In genomic region chr3:10116928-10117327, GRCh38 we compare ENCODE assay signal across 12 cellular contexts. TPM values are rescaled to one million over a fixed set of nuclear protein-coding genes. Genes with fewer than 3 reads are reported as not detected.
DNase-seq lines count a peak whose midpoint lies in the region; ATAC-seq and TF ChIP-seq lines count a peak whose summit lies in the region.
"Had no signal": no experiment of that assay in that cellular context is flagged by ENCODE, and none has a peak within 500 bp of the region (broad histone marks: within the 10 kb centered on the region; RNA-seq: fewer than 3 reads in every experiment).

No MANE protein-coding gene starts in this region.

- H3K9ac ChIP-seq in OCI-LY3 (ENCODE audit: low read length) = no peak overlapping the region
- peak overlapping the region; percentile 87 for H3K9ac ChIP-seq in skeletal muscle satellite cell (ENCODE audit: low read depth, low read length)

- CTCF ChIA-PET in activated CD4-positive, alpha-beta T cell treated with anti-CD3 and anti-CD28 coated beads for 36 hours (lab: Charles Lee) = interaction anchor here (0.6 to 1.9 kb wide), 5 partner anchors 13 to 147 kb away, joined by 3 to 7 read pairs (median 4); no protein-coding TSS in a partner anchor

- peak overlapping the region; percentile 98 for H3K4me2 ChIP-seq in OCI-LY3 (ENCODE audit: low read length)
- H3K4me2 ChIP-seq in skeletal muscle satellite cell (ENCODE audit: low read length) = peak overlapping the region; percentile 90

- H2AFZ ChIP-seq in OCI-LY3 (ENCODE audit: low read depth, low read length) = no peak overlapping the region

- peaks cover 43% of the 10 kb centered on the region for H3K4me1 Mint-ChIP-seq in activated CD4-positive, alpha-beta T cell treated with anti-CD3 and anti-CD28 coated beads for 36 hours
- H3K4me1 Mint-ChIP-seq in endothelial cell (ENCODE audit: unreplicated experiment) = peaks cover 12% of the 10 kb centered on the region

- no peak for ATAC-seq in activated CD4-positive, alpha-beta T cell treated with anti-CD3 and anti-CD28 coated beads for 36 hours
- no peak for ATAC-seq in HG02981 (IDR thresholded peaks at IDR 0.05; ENCODE audit: unreplicated experiment)
- no peak for ATAC-seq in HG03354 (IDR thresholded peaks at IDR 0.05; ENCODE audit: poor library complexity, severe bottlenecking, unreplicated experiment)
- ATAC-seq: left cardiac atrium had no signal

- H3K4me3 Mint-ChIP-seq in activated CD4-positive, alpha-beta T cell treated with anti-CD3 and anti-CD28 coated beads for 36 hours = peak overlapping the region; percentile 96
- H3K4me3 Mint-ChIP-seq in endothelial cell (ENCODE audit: unreplicated experiment) = no peak overlapping the region

- H3K4me1 ChIP-seq in OCI-LY3 (ENCODE audit: low read length) (peaks cover 6% of the 10 kb centered on the region), skeletal muscle satellite cell (ENCODE audit: control insufficient read depth, insufficient read depth, low read length) (peaks cover 8% of the 10 kb centered on the region)

- H3K27ac ChIP-seq in OCI-LY3 (ENCODE audit: low read length) = no peak overlapping the region

- H3K4me3 ChIP-seq in OCI-LY3 (ENCODE audit: low read length) (peak overlapping the region; percentile 98; the same call in 1 of the 2 replicates), skeletal muscle satellite cell (ENCODE audit: low read length) (peak overlapping the region; percentile 93)

- no peaks in the 10 kb centered on the region for H3K27me3 Mint-ChIP-seq in activated CD4-positive, alpha-beta T cell treated with anti-CD3 and anti-CD28 coated beads for 36 hours
- peaks cover 9% of the 10 kb centered on the region for H3K27me3 Mint-ChIP-seq in endothelial cell (ENCODE audit: unreplicated experiment)

- no peaks in the 10 kb centered on the region for H3K9me3 Mint-ChIP-seq in activated CD4-positive, alpha-beta T cell treated with anti-CD3 and anti-CD28 coated beads for 36 hours (ENCODE audit: low read depth)
- no peaks in the 10 kb centered on the region for H3K9me3 Mint-ChIP-seq in endothelial cell (ENCODE audit: unreplicated experiment)

- H3K36me3 ChIP-seq in OCI-LY3 (replicated peaks; ENCODE audit: low read depth, low read length) (peaks cover 14% of the 10 kb centered on the region), skeletal muscle satellite cell (ENCODE audit: insufficient read depth, low read length) (peaks cover 8% of the 10 kb centered on the region)

- POLR2A ChIA-PET in activated CD4-positive, alpha-beta T cell treated with anti-CD3 and anti-CD28 coated beads for 36 hours (lab: Charles Lee) = interaction anchor here (0.7 to 1.5 kb wide), 2 partner anchors 10 to 152 kb away, joined by 3 to 9 read pairs; no protein-coding TSS in a partner anchor

- intact Hi-C loops in activated CD4-positive, alpha-beta T cell treated with anti-CD3 and anti-CD28 coated beads for 36 hours (cut with DNase I, micrococcal nuclease) = loop anchor here in 1 of 2 experiments (5.0 kb wide), 2 partner anchors 110 to 125 kb away; no protein-coding TSS in a partner anchor

- H3K27me3 ChIP-seq in OCI-LY3 (ENCODE audit: low read depth, low read length) = no peaks in the 10 kb centered on the region
- H3K27me3 ChIP-seq in skeletal muscle satellite cell (ENCODE audit: control insufficient read depth, insufficient read depth, low read length) = no peaks in the 10 kb centered on the region

- peaks cover 28% of the 10 kb centered on the region for H4K20me1 ChIP-seq in OCI-LY3 (ENCODE audit: insufficient read depth, low read length)

- no peak for DNase-seq in activated CD4-positive, alpha-beta T cell treated with anti-CD3 and anti-CD28 coated beads for 36 hours
- DNase-seq in activated CD4-positive, alpha-beta T cell treated with anti-CD3 and anti-CD28 coated beads, Interleukin-2, amount 50 U/mL, for 1 hour = no peak
- DNase-seq in endothelial cell (ENCODE audit: low spot score) (no peak), NCI-H226 (no peak)
- DNase-seq: activated CD4-positive, alpha-beta T cell treated with anti-CD3 and anti-CD28 coated beads for 1 hour; left cardiac atrium; NCI-H345; stimulated activated CD4-positive, alpha-beta T cell treated with anti-CD3 and anti-CD28 coated beads, Interleukin-4, amount 100 ng/mL, for 24 hours had no signal

- H3K36me3 Mint-ChIP-seq in activated CD4-positive, alpha-beta T cell treated with anti-CD3 and anti-CD28 coated beads for 36 hours (ENCODE audit: low read depth) = peaks cover 41% of the 10 kb centered on the region
- H3K36me3 Mint-ChIP-seq in endothelial cell (ENCODE audit: low read depth, unreplicated experiment) = peaks cover 21% of the 10 kb centered on the region

- H3K9me3 ChIP-seq in OCI-LY3 (ENCODE audit: insufficient read depth, low read length) = no peaks in the 10 kb centered on the region
- no peaks in the 10 kb centered on the region for H3K9me3 ChIP-seq in skeletal muscle satellite cell (replicated peaks; ENCODE audit: low read length)

- H3K27ac Mint-ChIP-seq in activated CD4-positive, alpha-beta T cell treated with anti-CD3 and anti-CD28 coated beads for 36 hours = peak overlapping the region; percentile 92
- peak overlapping the region; percentile 99 for H3K27ac Mint-ChIP-seq in endothelial cell (ENCODE audit: unreplicated experiment)

- TF ChIP-seq CTCF in OCI-LY3 (IDR thresholded peaks at IDR 0.05; ENCODE audit: low read depth, low read length) (no peak), endothelial cell (IDR thresholded peaks at IDR 0.05; ENCODE audit: unreplicated experiment) (no peak)

- peaks cover 63% of the 10 kb centered on the region for H3K79me2 ChIP-seq in OCI-LY3 (ENCODE audit: low read length)

RNA-seq across cellular contexts. Expression of gene BRK1, which starts 1.5 kb away (rescaled TPM):
- total RNA-seq in activated CD4-positive, alpha-beta T cell treated with anti-CD3 and anti-CD28 coated beads for 36 hours = 10 to 100 TPM; 83.4 to 86.6 TPM
- 203 TPM for total RNA-seq in endothelial cell (ENCODE audit: unreplicated experiment)
- total RNA-seq in skeletal muscle satellite cell (2012; rRNA removed) = 89.5 and 114 TPM in 2 replicates

RNA-seq across cellular contexts. Expression of gene FANCD2OS, which starts 8.9 kb away (rescaled TPM):
- not detected for total RNA-seq in activated CD4-positive, alpha-beta T cell treated with anti-CD3 and anti-CD28 coated beads for 36 hours
- total RNA-seq in endothelial cell (ENCODE audit: unreplicated experiment) = not detected
- total RNA-seq in skeletal muscle satellite cell (2012; rRNA removed) = not detected in 2 replicates
- total RNA-seq: left cardiac atrium had no signal

RNA-seq across cellular contexts. Expression of gene VHL, which starts 24.6 kb away (rescaled TPM):
- 10 to 100 TPM; 49.8 to 52.4 TPM for total RNA-seq in activated CD4-positive, alpha-beta T cell treated with anti-CD3 and anti-CD28 coated beads for 36 hours
- total RNA-seq in endothelial cell (ENCODE audit: unreplicated experiment) = 66.3 TPM
- 22.5 and 29.4 TPM in 2 replicates for total RNA-seq in skeletal muscle satellite cell (2012; rRNA removed)

RNA-seq across cellular contexts. Expression of gene IRAK2, which starts 47.8 kb away (rescaled TPM):
- total RNA-seq in activated CD4-positive, alpha-beta T cell treated with anti-CD3 and anti-CD28 coated beads for 36 hours = 1 to 10 TPM; 3.9 to 4.0 TPM
- total RNA-seq in endothelial cell (ENCODE audit: unreplicated experiment) = 1.1 TPM
- 10.9 and 15.7 TPM in 2 replicates for total RNA-seq in skeletal muscle satellite cell (2012; rRNA removed)
